Comparison of ENCODE assay signal across 8 cellular contexts in genomic region chr19:3968556-3969434, GRCh38. TPM values are rescaled to one million over a fixed set of nuclear protein-coding genes. Genes with fewer than 3 reads are reported as not detected.
DNase-seq lines count a peak whose midpoint lies in the region; ATAC-seq and TF ChIP-seq lines count a peak whose summit lies in the region.

No MANE protein-coding gene starts in this region.

- H3K36me3 Mint-ChIP-seq in stimulated activated naive B cell treated with anti-CD40 and anti-IgM and Interleukin-4, amounts not matched to agents 10 μg/mL and 1 μg/mL and 100 μg/mL, for 72 hours = peaks cover 15 to 31% of the 10 kb centered on the region in 2 donors

- TF ChIP-seq CTCF in choroid plexus epithelial cell (conservative IDR thresholded peaks at IDR 0.05; ENCODE audit: low read depth, low read length) = no peak

- H3K4me1 Mint-ChIP-seq in stimulated activated naive B cell treated with anti-CD40 and anti-IgM and Interleukin-4, amounts not matched to agents 10 μg/mL and 1 μg/mL and 100 μg/mL, for 72 hours = peaks cover 17 to 39% of the 10 kb centered on the region in 2 donors

- peak overlapping the region; percentile 97 for H3K4me3 ChIP-seq in choroid plexus epithelial cell (ENCODE audit: low read depth, low read length)

- H3K27ac Mint-ChIP-seq in stimulated activated naive B cell treated with anti-CD40 and anti-IgM and Interleukin-4, amounts not matched to agents 10 μg/mL and 1 μg/mL and 100 μg/mL, for 72 hours = no peak overlapping the region

- DNase-seq in NCI-H345 (lab: John Stamatoyannopoulos, UW) = peak; percentile 51
- DNase-seq in NCI-H345 treated with DMSO at 0.1 percent for 48 hours (lab: John Stamatoyannopoulos, UW; ENCODE audit: unreplicated experiment) = no peak
- DNase-seq in NCI-H460 (ENCODE audit: extremely low read depth, low read depth) = peak; percentile 81
- peak; percentile 100 for DNase-seq in choroid plexus epithelial cell (ENCODE audit: low read depth)
- DNase-seq in kidney glomerular epithelial cell (lab: John Stamatoyannopoulos, UW) = peak; percentile 99
- no peak for DNase-seq in stimulated activated naive B cell treated with anti-CD40 and anti-IgM and Interleukin-4, amounts not matched to agents 10 μg/mL and 1 μg/mL and 100 μg/mL, for 72 hours

- H3K9me3 Mint-ChIP-seq in stimulated activated naive B cell treated with anti-CD40 and anti-IgM and Interleukin-4, amounts not matched to agents 10 μg/mL and 1 μg/mL and 100 μg/mL, for 72 hours = no peaks in the 10 kb centered on the region

- H3K4me3 Mint-ChIP-seq in stimulated activated naive B cell treated with anti-CD40 and anti-IgM and Interleukin-4, amounts not matched to agents 10 μg/mL and 1 μg/mL and 100 μg/mL, for 72 hours = peak overlapping the region; percentile 97 to 98

- no peaks in the 10 kb centered on the region for H3K27me3 Mint-ChIP-seq in stimulated activated naive B cell treated with anti-CD40 and anti-IgM and Interleukin-4, amounts not matched to agents 10 μg/mL and 1 μg/mL and 100 μg/mL, for 72 hours

- no peak for ATAC-seq in stimulated activated naive B cell treated with anti-CD40 and anti-IgM and Interleukin-4, amounts not matched to agents 10 μg/mL and 1 μg/mL and 100 μg/mL, for 72 hours (replicated peaks)
- ATAC-seq in HG03521 (IDR thresholded peaks at IDR 0.05; ENCODE audit: unreplicated experiment) (no peak), HG03139 (IDR thresholded peaks at IDR 0.05; ENCODE audit: unreplicated experiment) (no peak)

RNA-seq across cellular contexts. Expression of gene DAPK3, which starts 2.1 kb away (rescaled TPM):
- total RNA-seq in NCI-H460 (2014; rRNA removed; shearing (Covaris generic)) = 25.7 and 32.5 TPM in 2 replicates
- 66.3 and 71.6 TPM in 2 replicates for polyA plus RNA-seq in NCI-H460 (2014; cell fraction: nucleus; rRNA removed)

RNA-seq across cellular contexts. Expression of gene EEF2, which starts 16.5 kb away (rescaled TPM):
- 2,185 and 2,326 TPM in 2 replicates for total RNA-seq in NCI-H460 (2014; rRNA removed; shearing (Covaris generic))
- 1,195 and 1,484 TPM in 2 replicates for polyA plus RNA-seq in NCI-H460 (2014; cell fraction: nucleus; rRNA removed)

RNA-seq across cellular contexts. Expression of gene NMRK2, which starts 35.9 kb away (rescaled TPM):
- total RNA-seq in NCI-H460 (2014; rRNA removed; shearing (Covaris generic)) = not detected in 2 replicates
- polyA plus RNA-seq in NCI-H460 (2014; cell fraction: nucleus; rRNA removed) = not detected in 2 replicates

RNA-seq across cellular contexts. Expression of gene PIAS4, which starts 38.7 kb away (rescaled TPM):
- 14.2 and 29.8 TPM in 2 replicates for total RNA-seq in NCI-H460 (2014; rRNA removed; shearing (Covaris generic))
- 13.8 and 15.1 TPM in 2 replicates for polyA plus RNA-seq in NCI-H460 (2014; cell fraction: nucleus; rRNA removed)

Comparison
In these comparisons a context has a peak if more than half of its experiments do, and no peak if none do; other contexts are left out.
1. DNase-seq: peak in NCI-H345 (single experiment), NCI-H460 (single experiment), choroid plexus epithelial cell (single experiment) and kidney glomerular epithelial cell (single experiment); none in NCI-H345 treated with DMSO at 0.1 percent for 48 hours (single experiment) and stimulated activated naive B cell treated with anti-CD40 and anti-IgM and Interleukin-4, amounts not matched to agents 10 μg/mL and 1 μg/mL and 100 μg/mL, for 72 hours (single experiment).